In genomic region chr3:52014613-52015012, GRCh38 we compare ENCODE assay signal across 1 cellular context.
TF ChIP-seq lines count a peak whose summit lies in the region.

No MANE protein-coding gene starts in this region.

TF ChIP-seq in endothelial cell of umbilical vein, 7 proteins besides CTCF, POLR2A, EP300 and RAD21:
- no peak for TF ChIP-seq GATA2 (IDR thresholded peaks at IDR 0.05; ENCODE audit: insufficient read depth, insufficient read length, low read depth, low read length)
- TF ChIP-seq FOS (IDR thresholded peaks at IDR 0.05; ENCODE audit: borderline replicate concordance, insufficient read depth, low read length): no peak
- no peak for TF ChIP-seq POLR2AphosphoS5 (IDR thresholded peaks at IDR 0.05; ENCODE audit: insufficient read depth, low read depth, low read length)
